Comparison of ENCODE assay signal across 15 cellular contexts in the genomic region with DNA sequence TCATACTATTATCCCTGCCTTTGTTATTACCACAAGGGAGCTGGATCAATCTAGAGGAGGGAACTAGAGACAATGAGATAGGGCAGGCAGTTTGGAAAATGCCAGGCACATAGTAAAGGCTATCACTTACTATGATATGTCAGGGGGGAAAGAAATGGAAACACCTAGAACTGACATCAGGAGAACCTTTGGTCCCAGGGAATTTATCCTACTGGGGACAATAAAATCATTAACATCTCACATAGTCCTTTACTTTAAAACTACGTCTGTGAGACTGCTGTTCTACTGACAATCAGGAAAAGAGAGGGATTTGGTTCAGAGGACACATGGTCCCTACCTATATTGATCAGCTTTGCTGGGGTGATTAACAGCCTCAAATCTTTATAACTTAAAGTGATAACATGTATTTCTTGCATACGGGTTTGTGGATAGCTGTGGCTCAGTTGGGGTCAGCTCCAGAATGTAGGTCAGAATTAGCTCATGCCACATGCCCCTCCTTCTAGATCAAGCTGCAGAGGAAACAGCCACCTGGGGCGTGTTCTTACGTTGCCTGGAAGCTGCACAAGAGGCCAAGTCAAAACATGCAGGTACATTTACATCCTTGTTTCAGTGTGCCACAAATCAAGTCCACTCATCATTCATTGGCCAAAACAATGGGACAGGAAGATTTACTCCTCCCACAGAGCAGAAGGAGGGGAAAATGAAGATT. TPM values are rescaled to one million over a fixed set of nuclear protein-coding genes. Genes with fewer than 3 reads are reported as not detected.
DNase-seq lines count a peak whose midpoint lies in the region; ATAC-seq, FAIRE-seq and TF ChIP-seq lines count a peak whose summit lies in the region.
"Had no signal": no experiment of that assay in that cellular context is flagged by ENCODE, and none has a peak within 500 bp of the region (broad histone marks: within the 10 kb centered on the region; RNA-seq: fewer than 3 reads in every experiment).

No MANE protein-coding gene starts in this region.

- CTCF ChIA-PET in activated naive CD4-positive, alpha-beta T cell treated with anti-CD3 and anti-CD28 coated beads, Interleukin-2, amount 10 ng/mL, durations not matched to agents 7 days and 5 days (lab: Charles Lee), result no interaction called here
- CTCF ChIA-PET in activated naive CD4-positive, alpha-beta T cell treated with anti-CD3 and anti-CD28 coated beads for 36 hours (lab: Charles Lee), result no interaction called here

- intact Hi-C loops in esophagus squamous epithelium (cut with DNase I), result no loop called here
- intact Hi-C loops in pancreas (cut with DNase I), result loop anchor here in 1 of 3 donors (10.0 kb wide), 1 partner anchor 45 kb away; no protein-coding TSS in a partner anchor
- intact Hi-C loops in activated naive CD4-positive, alpha-beta T cell treated with anti-CD3 and anti-CD28 coated beads for 36 hours (cut with micrococcal nuclease), result no loop called here

- peak; percentile 77 to 87 (median 81) for ATAC-seq in pancreas
- ATAC-seq: stimulated activated naive B cell treated with anti-CD40 and anti-IgM and Interleukin-4, amounts not matched to agents 10 μg/mL and 1 μg/mL and 100 μg/mL, for 72 hours had no signal

- H3K4me1 ChIP-seq in esophagus squamous epithelium (peaks cover 30 to 85% (median 48%) of the 10 kb centered on the region in 3 donors), pancreas (peaks cover 4 to 29% (median 5%) of the 10 kb centered on the region in 3 donors)
- H3K4me1 ChIP-seq: BLaER1 treated with 17β-estradiol and CSF1 and Interleukin-3, amounts not matched to agents 10 nM and 100 nM had no signal

- H3K4me3 ChIP-seq in esophagus squamous epithelium (peak overlapping the region in 1 of 4 donors; percentile 10), pancreas (no peak overlapping the region)
- H3K4me3 ChIP-seq: BLaER1 treated with 17β-estradiol and CSF1 and Interleukin-3, amounts not matched to agents 10 nM and 100 nM had no signal

- H3K27me3 ChIP-seq in esophagus squamous epithelium (no peaks in the 10 kb centered on the region), pancreas (no peaks in the 10 kb centered on the region)
- H3K27me3 ChIP-seq: BLaER1 treated with 17β-estradiol and CSF1 and Interleukin-3, amounts not matched to agents 10 nM and 100 nM had no signal

- WGBS in esophagus squamous epithelium, 2 donors, result 20 to 39% methylated on average over 4 of the region's 4 CpGs
- 29 to 32% methylated on average over 4 of the region's 4 CpGs for WGBS in pancreas, 2 donors

- in situ Hi-C loops in G401 (cut with HindIII; ENCODE audit: low sequenced_read_pairs), result no loop called here

- no peak overlapping the region for H3K4me3 Mint-ChIP-seq in activated naive CD4-positive, alpha-beta T cell treated with anti-CD3 and anti-CD28 coated beads, Interleukin-2, amount 10 ng/mL, durations not matched to agents 7 days and 5 days
- H3K4me3 Mint-ChIP-seq in activated naive CD4-positive, alpha-beta T cell treated with anti-CD3 and anti-CD28 coated beads for 36 hours, result no peak overlapping the region
- H3K4me3 Mint-ChIP-seq: natural killer cell; stimulated activated naive B cell treated with anti-CD40 and anti-IgM and Interleukin-4, amounts not matched to agents 10 μg/mL and 1 μg/mL and 100 μg/mL, for 72 hours had no signal

- TF ChIP-seq CTCF in esophagus squamous epithelium (IDR thresholded peaks at IDR 0.05) (no peak), pancreas (IDR thresholded peaks at IDR 0.05) (no peak)

- no peaks in the 10 kb centered on the region for H3K36me3 Mint-ChIP-seq in activated naive CD4-positive, alpha-beta T cell treated with anti-CD3 and anti-CD28 coated beads, Interleukin-2, amount 10 ng/mL, durations not matched to agents 7 days and 5 days
- H3K36me3 Mint-ChIP-seq in activated naive CD4-positive, alpha-beta T cell treated with anti-CD3 and anti-CD28 coated beads for 36 hours (ENCODE audit: low read depth), result no peaks in the 10 kb centered on the region
- H3K36me3 Mint-ChIP-seq: natural killer cell; stimulated activated naive B cell treated with anti-CD40 and anti-IgM and Interleukin-4, amounts not matched to agents 10 μg/mL and 1 μg/mL and 100 μg/mL, for 72 hours had no signal

- DNase-seq in G401 (ENCODE audit: low spot score) (peak; percentile 96), NCI-H510A treated with DMSO at 0.1 percent for 48 hours (lab: John Stamatoyannopoulos, UW) (peak; percentile 55), esophagus squamous epithelium (lab: John Stamatoyannopoulos, UW) (no peak), pancreas (peak in 3 of 6 donors; percentile 22 to 41 (median 29)), AG08395 (ENCODE audit: low spot score) (no peak)
- DNase-seq in activated naive CD4-positive, alpha-beta T cell treated with anti-CD3 and anti-CD28 coated beads, Interleukin-2, amount 10 ng/mL, durations not matched to agents 7 days and 5 days, result no peak
- no peak for DNase-seq in NK-92 treated with Interleukin-12 subunit alpha and Interleukin-12 subunit beta, amount 100 ng/mL, for 24 hours (lab: John Stamatoyannopoulos, UW)
- no peak for DNase-seq in activated naive CD4-positive, alpha-beta T cell treated with anti-CD3 and anti-CD28 coated beads for 36 hours
- DNase-seq: activated naive CD4-positive, alpha-beta T cell treated with Interleukin-2 at 50 U/mL for 16 hours; natural killer cell; retina; stimulated activated CD4-positive, alpha-beta T cell treated with anti-CD3 and anti-CD28 coated beads, Interleukin-4, amount 100 ng/mL, for 4 hours; stimulated activated naive B cell treated with anti-CD40 and anti-IgM and Interleukin-4, amounts not matched to agents 10 μg/mL and 1 μg/mL and 100 μg/mL, for 72 hours had no signal

- no peak for FAIRE-seq in pancreas (lab: Jason Lieb, UNC)

- peaks cover 18% of the 10 kb centered on the region for H3K27me3 Mint-ChIP-seq in activated naive CD4-positive, alpha-beta T cell treated with anti-CD3 and anti-CD28 coated beads, Interleukin-2, amount 10 ng/mL, durations not matched to agents 7 days and 5 days
- H3K27me3 Mint-ChIP-seq in activated naive CD4-positive, alpha-beta T cell treated with anti-CD3 and anti-CD28 coated beads for 36 hours (ENCODE audit: low read depth), result peaks cover 27% of the 10 kb centered on the region

- no peak for TF ChIP-seq POLR2A in esophagus squamous epithelium (IDR thresholded peaks at IDR 0.05)

- H3K27ac Mint-ChIP-seq in activated naive CD4-positive, alpha-beta T cell treated with anti-CD3 and anti-CD28 coated beads, Interleukin-2, amount 10 ng/mL, durations not matched to agents 7 days and 5 days, result no peak overlapping the region
- H3K27ac Mint-ChIP-seq in activated naive CD4-positive, alpha-beta T cell treated with anti-CD3 and anti-CD28 coated beads for 36 hours, result no peak overlapping the region
- H3K27ac Mint-ChIP-seq: natural killer cell; stimulated activated naive B cell treated with anti-CD40 and anti-IgM and Interleukin-4, amounts not matched to agents 10 μg/mL and 1 μg/mL and 100 μg/mL, for 72 hours had no signal

- H3K9me3 ChIP-seq in esophagus squamous epithelium (no peaks in the 10 kb centered on the region), pancreas (no peaks in the 10 kb centered on the region)
- H3K9me3 ChIP-seq: BLaER1 treated with 17β-estradiol and CSF1 and Interleukin-3, amounts not matched to agents 10 nM and 100 nM had no signal

- no peaks in the 10 kb centered on the region for H3K4me1 Mint-ChIP-seq in activated naive CD4-positive, alpha-beta T cell treated with anti-CD3 and anti-CD28 coated beads, Interleukin-2, amount 10 ng/mL, durations not matched to agents 7 days and 5 days
- no peaks in the 10 kb centered on the region for H3K4me1 Mint-ChIP-seq in activated naive CD4-positive, alpha-beta T cell treated with anti-CD3 and anti-CD28 coated beads for 36 hours (ENCODE audit: low read depth)
- H3K4me1 Mint-ChIP-seq: natural killer cell; stimulated activated naive B cell treated with anti-CD40 and anti-IgM and Interleukin-4, amounts not matched to agents 10 μg/mL and 1 μg/mL and 100 μg/mL, for 72 hours had no signal

- peaks cover 11 to 24% (median 13%) of the 10 kb centered on the region in 3 donors for H3K36me3 ChIP-seq in esophagus squamous epithelium
- peaks cover 0 to 23% (median 0%) of the 10 kb centered on the region in 3 donors for H3K36me3 ChIP-seq in pancreas
- H3K36me3 ChIP-seq: BLaER1 treated with 17β-estradiol and CSF1 and Interleukin-3, amounts not matched to agents 10 nM and 100 nM had no signal

- H3K9me3 Mint-ChIP-seq in activated naive CD4-positive, alpha-beta T cell treated with anti-CD3 and anti-CD28 coated beads, Interleukin-2, amount 10 ng/mL, durations not matched to agents 7 days and 5 days, result no peaks in the 10 kb centered on the region
- no peaks in the 10 kb centered on the region for H3K9me3 Mint-ChIP-seq in activated naive CD4-positive, alpha-beta T cell treated with anti-CD3 and anti-CD28 coated beads for 36 hours
- H3K9me3 Mint-ChIP-seq: natural killer cell; stimulated activated naive B cell treated with anti-CD40 and anti-IgM and Interleukin-4, amounts not matched to agents 10 μg/mL and 1 μg/mL and 100 μg/mL, for 72 hours had no signal

- H3K27ac ChIP-seq in esophagus squamous epithelium (peak overlapping the region; percentile 86 to 95 (median 90)), pancreas (no peak overlapping the region)
- H3K27ac ChIP-seq: BLaER1 treated with 17β-estradiol and CSF1 and Interleukin-3, amounts not matched to agents 10 nM and 100 nM had no signal

RNA-seq across cellular contexts. Expression of a gene that starts 43.9 kb away (rescaled TPM):
- total RNA-seq in G401 (2014; rRNA removed; shearing (Covaris generic)), result not detected in 2 replicates
- not detected for total RNA-seq in esophagus squamous epithelium
- 100 to 1,000 TPM in 5 of 6 donors, 10 to 100 TPM in 1; 75.0 to 856 (median 264) TPM for total RNA-seq in pancreas
- 100 to 1,000 TPM; 301 to 593 TPM for polyA plus RNA-seq in pancreas
- total RNA-seq in activated naive CD4-positive, alpha-beta T cell treated with anti-CD3 and anti-CD28 coated beads for 36 hours, result not detected
- total RNA-seq: natural killer cell, SK-MEL-5 had no signal

RNA-seq across cellular contexts. Expression of a gene that starts 54.2 kb away (rescaled TPM):
- 13.5 and 21.4 TPM in 2 replicates for total RNA-seq in G401 (2014; rRNA removed; shearing (Covaris generic))
- total RNA-seq in esophagus squamous epithelium (10 to 100 TPM; 17.3 to 24.6 (median 20.9) TPM), pancreas (10 to 100 TPM; 21.1 to 30.6 (median 27.1) TPM)
- 10 to 100 TPM in 1 of 2 donors, 1 to 10 TPM in 1; 6.2 to 10.9 TPM for polyA plus RNA-seq in pancreas
- 10 to 100 TPM; 42.0 to 45.9 TPM for total RNA-seq in activated naive CD4-positive, alpha-beta T cell treated with anti-CD3 and anti-CD28 coated beads for 36 hours

Comparison
In these comparisons a context has a peak if more than half of its experiments do, and no peak if none do; other contexts are left out.
1. DNase-seq: peak in G401 (single experiment) and NCI-H510A treated with DMSO at 0.1 percent for 48 hours (single experiment); none in esophagus squamous epithelium (single experiment), AG08395 (single experiment), activated naive CD4-positive, alpha-beta T cell treated with anti-CD3 and anti-CD28 coated beads, Interleukin-2, amount 10 ng/mL, durations not matched to agents 7 days and 5 days (single experiment), NK-92 treated with Interleukin-12 subunit alpha and Interleukin-12 subunit beta, amount 100 ng/mL, for 24 hours (single experiment) and activated naive CD4-positive, alpha-beta T cell treated with anti-CD3 and anti-CD28 coated beads for 36 hours (single experiment).
2. H3K27ac ChIP-seq: peak in esophagus squamous epithelium (4 of 4); none in pancreas (0 of 4).
3. RNA of a gene that starts 43.9 kb away (total RNA-seq): 75.0 to 856 TPM in pancreas; not detected in G401, not detected in esophagus squamous epithelium and not detected in activated naive CD4-positive, alpha-beta T cell treated with anti-CD3 and anti-CD28 coated beads for 36 hours; every median in the first group is over 10 times any median in the second.